In genomic region chr6:63582579-63583231, GRCh38 we compare ENCODE assay signal across 31 cellular contexts. TPM values are rescaled to one million over a fixed set of nuclear protein-coding genes. Genes with fewer than 3 reads are reported as not detected.
DNase-seq lines count a peak whose midpoint lies in the region; ATAC-seq, FAIRE-seq and TF ChIP-seq lines count a peak whose summit lies in the region.
"Had no signal": no experiment of that assay in that cellular context is flagged by ENCODE, and none has a peak within 500 bp of the region (broad histone marks: within the 10 kb centered on the region; RNA-seq: fewer than 3 reads in every experiment).

No MANE protein-coding gene starts in this region.

- TF ChIP-seq POLR2A in A549 (IDR thresholded peaks at IDR 0.05; ENCODE audit: low read length): no peak

- H3F3A ChIP-seq in GM23338 (replicated peaks; ENCODE audit: low read depth): no peaks in the 10 kb centered on the region

- H3K4me1 ChIP-seq in A549 (peaks cover 57% of the 10 kb centered on the region), GM23338 (ENCODE audit: insufficient read depth) (no peaks in the 10 kb centered on the region), ectodermal cell (ENCODE audit: control insufficient read depth, insufficient read depth, low read length) (no peaks in the 10 kb centered on the region)
- H3K4me1 ChIP-seq: BE2C, thyroid gland had no signal

- peaks cover 39% of the 10 kb centered on the region for H3K36me3 ChIP-seq in GM23338 (ENCODE audit: insufficient read depth)
- H3K36me3 ChIP-seq in ectodermal cell (ENCODE audit: control insufficient read depth, insufficient read depth, low read length): peaks cover 24% of the 10 kb centered on the region

- no peak overlapping the region for H2AFZ ChIP-seq in GM23338
- H2AFZ ChIP-seq: PC-9 had no signal

- POLR2A ChIA-PET in A549 (lab: Yijun Ruan, JAX): interaction anchor here (1.2 kb wide), 1 partner anchor 141 kb away, joined by 3 read pairs; no protein-coding TSS in a partner anchor

- WGBS in A549 (ENCODE audit: missing lambda C conversion rate): 79% methylated on average over 4 of the region's 4 CpGs
- WGBS in ectodermal cell, 2 experiments: 97% methylated on average over 4 of the region's 4 CpGs

- no peaks in the 10 kb centered on the region for H3K27me3 ChIP-seq in GM23338 (ENCODE audit: insufficient read depth)
- H3K27me3 ChIP-seq in ectodermal cell (ENCODE audit: control insufficient read depth, insufficient read depth, low read length, poor library complexity, severe bottlenecking): no peaks in the 10 kb centered on the region
- H3K27me3 ChIP-seq: BE2C, stomach, thyroid gland had no signal

- H3K9me3 ChIP-seq in A549 (no peaks in the 10 kb centered on the region), ectodermal cell (ENCODE audit: control insufficient read depth, low read length) (no peaks in the 10 kb centered on the region)
- H3K9me3 ChIP-seq: BE2C, stomach, thyroid gland had no signal

- ATAC-seq in A549 (no peak), GM23338 (peak; percentile 66), memory B cell (ENCODE audit: low read depth) (no peak), Right ventricle myocardium superior (ENCODE audit: poor library complexity) (no peak), HG03439 (IDR thresholded peaks at IDR 0.05; ENCODE audit: unreplicated experiment) (no peak)

- DNase-seq in A549 (ENCODE audit: low read depth in 1 of 2, low spot score in 1 of 2): no peak
- peak; percentile 5 for DNase-seq in GM23338 (ENCODE audit: low spot score)
- no peak for DNase-seq in memory B cell (ENCODE audit: low spot score in 2 of 2)
- no peak for DNase-seq in Right ventricle myocardium superior
- no peak for DNase-seq in SW480 (ENCODE audit: low spot score)
- DNase-seq in stimulated activated CD4-positive, alpha-beta T cell treated with anti-CD3 and anti-CD28 coated beads, Interleukin-2, amount 100 ng/mL, for 24 hours: no peak
- DNase-seq: activated CD4-positive, alpha-beta memory T cell treated with anti-CD3 and anti-CD28 coated beads for 36 hours; activated CD4-positive, CD25-positive, alpha-beta regulatory T cell treated with anti-CD3 and anti-CD28 coated beads, Interleukin-2, amount 50 U/mL, for 72 hours; aorta; BE2C; DMS79; effector CD8-positive, alpha-beta T cell; GF-D8; head of caudate nucleus; kidney glomerular epithelial cell; MV-4-11; NCI-H1436 treated with DMSO at 0.1 percent for 48 hours; NCI-H510A; PC-9; retina; SIG-M5; small intestine; stimulated activated CD4-positive, alpha-beta T cell treated with anti-CD3 and anti-CD28 coated beads, Interleukin-1b, Interleukin-23, amount 100 ng/mL, for 48 hours; stomach; thyroid gland had no signal

- peaks cover 40% of the 10 kb centered on the region for H3K36me3 Mint-ChIP-seq in GM23338 (ENCODE audit: low read depth)
- peaks cover 11% of the 10 kb centered on the region for H3K36me3 Mint-ChIP-seq in memory B cell

- H3K27me3 Mint-ChIP-seq in GM23338 (ENCODE audit: insufficient read depth, low read depth, poor library complexity) (peaks cover 4% of the 10 kb centered on the region), memory B cell (peaks cover 5% of the 10 kb centered on the region)
- H3K27me3 Mint-ChIP-seq: activated CD4-positive, alpha-beta memory T cell treated with anti-CD3 and anti-CD28 coated beads for 36 hours had no signal

- H3K4me3 Mint-ChIP-seq in GM23338 (no peak overlapping the region), memory B cell (no peak overlapping the region)
- H3K4me3 Mint-ChIP-seq: activated CD4-positive, alpha-beta memory T cell treated with anti-CD3 and anti-CD28 coated beads for 36 hours; activated naive CD8-positive, alpha-beta T cell had no signal

- peaks cover 9% of the 10 kb centered on the region; the same call in 1 of the 2 replicates for H3K79me2 ChIP-seq in GM23338 (replicated peaks; ENCODE audit: insufficient read depth)

- H3K27ac Mint-ChIP-seq in GM23338 (no peak overlapping the region), memory B cell (peak overlapping the region; percentile 17)
- H3K27ac Mint-ChIP-seq: activated CD4-positive, alpha-beta memory T cell treated with anti-CD3 and anti-CD28 coated beads for 36 hours; activated naive CD8-positive, alpha-beta T cell; activated T-helper 2 cell treated with anti-CD3 and anti-CD28 coated beads, Interferon-gamma antibody, Interleukin-2, Interleukin-4, amounts not matched to agents 10 μg/mL and 5 μg/mL and 100 μg/mL, durations not matched to agents 14 hours and 24 hours and 36 hours had no signal

- H3K9me3 Mint-ChIP-seq in GM23338 (no peaks in the 10 kb centered on the region), memory B cell (no peaks in the 10 kb centered on the region)
- H3K9me3 Mint-ChIP-seq: activated CD4-positive, alpha-beta memory T cell treated with anti-CD3 and anti-CD28 coated beads for 36 hours; activated T-helper 2 cell treated with anti-CD3 and anti-CD28 coated beads, Interferon-gamma antibody, Interleukin-2, Interleukin-4, amounts not matched to agents 10 μg/mL and 5 μg/mL and 100 μg/mL, durations not matched to agents 14 hours and 24 hours and 36 hours had no signal

- H3K9me2 ChIP-seq in GM23338 (ENCODE audit: insufficient read depth): no peaks in the 10 kb centered on the region

- TF ChIP-seq CTCF in A549 (IDR thresholded peaks at IDR 0.05) (no peak), GM23338 (conservative IDR thresholded peaks at IDR 0.05; ENCODE audit: low read depth in 2 of 2) (no peak)

- TF ChIP-seq RAD21 in A549 (conservative IDR thresholded peaks at IDR 0.05 in 1 of 2, IDR thresholded peaks at IDR 0.05 in 1 of 2): no peak

- peaks cover 6% of the 10 kb centered on the region; the same call in 1 of the 2 replicates for H4K20me1 ChIP-seq in GM23338 (replicated peaks; ENCODE audit: insufficient read depth)

- H3K27ac ChIP-seq in A549 (no peak overlapping the region), GM23338 (ENCODE audit: low read depth) (0 out of 2 replicates have a peak overlapping the region, but pooled peaks have one; percentile 1), ectodermal cell (ENCODE audit: insufficient read depth, low read depth, low read length, poor library complexity, severe bottlenecking) (peak overlapping the region; percentile 4)
- H3K27ac ChIP-seq: PC-9, stomach, thyroid gland had no signal

- no peak for TF ChIP-seq EP300 in A549 (IDR thresholded peaks at IDR 0.05)

- H3K4me3 ChIP-seq in A549 (no peak overlapping the region), GM23338 (no peak overlapping the region), ectodermal cell (ENCODE audit: insufficient read depth, low read depth, low read length) (no peak overlapping the region)
- H3K4me3 ChIP-seq: PC-9, stomach, thyroid gland had no signal

- FAIRE-seq in A549 (lab: Jason Lieb, UNC): no peak
- FAIRE-seq: colon, small intestine, TTC549 had no signal

- CTCF ChIA-PET in A549 (lab: Yijun Ruan, JAX): no interaction called here

- intact Hi-C loops in Right ventricle myocardium superior (cut with DNase I): no loop called here

- no peaks in the 10 kb centered on the region for H3K4me1 Mint-ChIP-seq in GM23338
- no peaks in the 10 kb centered on the region for H3K4me1 Mint-ChIP-seq in memory B cell

- H3K4me2 ChIP-seq in A549 (peak overlapping the region; percentile 78; the same call in 2 of the 3 replicates), GM23338 (no peak overlapping the region)
- H3K4me2 ChIP-seq: PC-9 had no signal

TF ChIP-seq in A549, 52 proteins besides CTCF, POLR2A, EP300 and RAD21:
- TF ChIP-seq POLR2AphosphoS2 (conservative IDR thresholded peaks at IDR 0.05; ENCODE audit: low read length) (peak; percentile 94; the same call in 1 of the 2 replicates), FOSB (CRISPR knock-in tag; IDR thresholded peaks at IDR 0.05) (no peak; the same call in 1 of the 2 replicates), HOXA7 (CRISPR knock-in tag; IDR thresholded peaks at IDR 0.05) (peak; percentile 87), TP53 (CRISPR knock-in tag; IDR thresholded peaks at IDR 0.05) (peak; percentile 76)

TF ChIP-seq in GM23338, 12 proteins besides CTCF, POLR2A, EP300 and RAD21:
- TF ChIP-seq ZNF331 (CRISPR knock-in tag; IDR thresholded peaks at IDR 0.05; ENCODE audit: low read depth) (no peak), STAT1 (IDR thresholded peaks at IDR 0.05; ENCODE audit: unreplicated experiment) (no peak), POLR2AphosphoS5 (IDR thresholded peaks at IDR 0.05; ENCODE audit: low read depth) (peak; percentile 24; the same call in 1 of the 2 replicates), EZH2phosphoT487 (IDR thresholded peaks at IDR 0.05; ENCODE audit: unreplicated experiment) (no peak)

RNA-seq across cellular contexts. Expression of gene PTP4A1, which starts 10.4 kb away (rescaled TPM):
- polyA plus RNA-seq in A549 (2011; rRNA removed) (220 and 333 TPM in 2 replicates), A549 (2017; fragmentation: RNase III; extraction: RNeasy Plus Mini Kit Qiagen cat#74134 plus additional on column Dnase treatment) (152 to 179 TPM (median 166 TPM) in 3 replicates), GM23338 (2016; fragmentation: Nextera tagmentation; extraction: Ambion mirVana) (88.6 and 102 TPM in 2 replicates)
- 29.5 and 36.6 TPM in 2 replicates for polyA plus RNA-seq in A549 (2012; cell fraction: cytosol; rRNA removed)
- polyA plus RNA-seq in A549 (2012; cell fraction: nucleus; rRNA removed): 3.5 and 15.9 TPM in 2 replicates
- 95.2 and 105 TPM in 2 replicates for polyA minus RNA-seq in A549 (2011; rRNA and poly(A)+ RNA removed)
- 96.9 and 99.0 TPM in 2 replicates for total RNA-seq in GM23338 (2014; rRNA removed; shearing (Covaris generic))
- polyA plus RNA-seq in ectodermal cell (2013, experiment 1 of 4): 75.7 TPM
- 83.5 TPM for polyA plus RNA-seq in ectodermal cell (2013, experiment 2 of 4)
- 62.6 TPM for polyA plus RNA-seq in ectodermal cell (2013, experiment 3 of 4)
- 65.9 TPM for polyA plus RNA-seq in ectodermal cell (2013, experiment 4 of 4)
- total RNA-seq in Right ventricle myocardium superior: 33.7 TPM

RNA-seq across cellular contexts. Expression of gene PHF3, which starts 52.9 kb away (rescaled TPM):
- polyA plus RNA-seq in A549 (2011; rRNA removed): 19.5 and 28.4 TPM in 2 replicates
- 2.7 and 2.8 TPM in 2 replicates for polyA plus RNA-seq in A549 (2012; cell fraction: cytosol; rRNA removed)
- 2.7 and 2.8 TPM in 2 replicates for polyA plus RNA-seq in A549 (2012; cell fraction: nucleus; rRNA removed)
- 13.1 to 13.9 TPM (median 13.7 TPM) in 3 replicates for polyA plus RNA-seq in A549 (2017; fragmentation: RNase III; extraction: RNeasy Plus Mini Kit Qiagen cat#74134 plus additional on column Dnase treatment)
- polyA minus RNA-seq in A549 (2011; rRNA and poly(A)+ RNA removed): 18.1 and 18.2 TPM in 2 replicates
- total RNA-seq in GM23338 (2014; rRNA removed; shearing (Covaris generic)): 71.0 and 77.3 TPM in 2 replicates
- 28.6 and 37.1 TPM in 2 replicates for polyA plus RNA-seq in GM23338 (2016; fragmentation: Nextera tagmentation; extraction: Ambion mirVana)
- polyA plus RNA-seq in ectodermal cell (2013, experiment 1 of 4): 52.4 TPM
- 49.8 TPM for polyA plus RNA-seq in ectodermal cell (2013, experiment 2 of 4)
- 36.4 TPM for polyA plus RNA-seq in ectodermal cell (2013, experiment 3 of 4)
- polyA plus RNA-seq in ectodermal cell (2013, experiment 4 of 4): 42.2 TPM
- 34.2 TPM for total RNA-seq in Right ventricle myocardium superior

Comparison
In these comparisons a context has a peak if more than half of its experiments do, and no peak if none do; other contexts are left out.
1. H3K27ac ChIP-seq: peak in GM23338 (single experiment) and ectodermal cell (single experiment); none in A549 (0 of 2).